1 cellular context compared by ENCODE assay signal in genomic region chr2:43224131-43224570, GRCh38.
TF ChIP-seq lines count a peak whose summit lies in the region.

No MANE protein-coding gene starts in this region.

TF ChIP-seq in HepG2, 621 proteins besides CTCF, POLR2A, EP300 and RAD21 (continued from another document and continues in another):
- TF ChIP-seq BCLAF1 (IDR thresholded peaks at IDR 0.05) (no peak), ZNF770 (CRISPR knock-in tag; IDR thresholded peaks at IDR 0.05) (no peak; the same call in 1 of the 2 replicates), ARNTL (CRISPR knock-in tag; IDR thresholded peaks at IDR 0.05) (no peak), ZFP41 (CRISPR knock-in tag; IDR thresholded peaks at IDR 0.05; ENCODE audit: borderline replicate concordance) (no peak), GABPA (IDR thresholded peaks at IDR 0.05; ENCODE audit: low read depth, low read length) (no peak), GABPA (CRISPR knock-in tag; IDR thresholded peaks at IDR 0.05; ENCODE audit: low read depth) (peak; percentile 45; the same call in 1 of the 2 replicates), NFKBIZ (CRISPR knock-in tag; IDR thresholded peaks at IDR 0.05) (no peak), ZNF883 (CRISPR knock-in tag; IDR thresholded peaks at IDR 0.05; ENCODE audit: not compliant biosample characterization) (no peak), ZNF775 (CRISPR knock-in tag; IDR thresholded peaks at IDR 0.05; ENCODE audit: borderline replicate concordance) (no peak), ZNF260 (CRISPR knock-in tag; IDR thresholded peaks at IDR 0.05; ENCODE audit: borderline replicate concordance, low read depth) (no peak), ATF7-NPFF (CRISPR knock-in tag; IDR thresholded peaks at IDR 0.05; ENCODE audit: low read depth) (no peak), ZBTB46 (CRISPR knock-in tag; IDR thresholded peaks at IDR 0.05; ENCODE audit: borderline replicate concordance) (no peak), ZNF432 (CRISPR knock-in tag; IDR thresholded peaks at IDR 0.05; ENCODE audit: borderline replicate concordance) (no peak), GLMP (CRISPR knock-in tag; IDR thresholded peaks at IDR 0.05; ENCODE audit: borderline replicate concordance) (no peak), TEAD2 (CRISPR knock-in tag; IDR thresholded peaks at IDR 0.05) (no peak), SSRP1 (CRISPR knock-in tag; IDR thresholded peaks at IDR 0.05) (peak; percentile 95), CBFB (CRISPR knock-in tag; IDR thresholded peaks at IDR 0.05) (no peak), SAFB2 (CRISPR knock-in tag; IDR thresholded peaks at IDR 0.05; ENCODE audit: borderline replicate concordance, low read depth) (no peak), ATF7 (IDR thresholded peaks at IDR 0.05) (no peak), ATF7 (CRISPR knock-in tag; IDR thresholded peaks at IDR 0.05) (no peak), HNRNPUL1 (IDR thresholded peaks at IDR 0.05; ENCODE audit: low read depth, low read length) (no peak), MIER3 (CRISPR knock-in tag; IDR thresholded peaks at IDR 0.05; ENCODE audit: borderline replicate concordance) (no peak), ZNF772 (CRISPR knock-in tag; IDR thresholded peaks at IDR 0.05) (no peak), ZNF713 (CRISPR knock-in tag; IDR thresholded peaks at IDR 0.05) (no peak), MBNL3 (CRISPR knock-in tag; conservative IDR thresholded peaks at IDR 0.05) (no peak), NR3C1 (CRISPR knock-in tag; IDR thresholded peaks at IDR 0.05) (no peak), SMYD3 (CRISPR knock-in tag; IDR thresholded peaks at IDR 0.05) (no peak), ZNF780A (CRISPR knock-in tag; IDR thresholded peaks at IDR 0.05) (no peak), PAF1 (CRISPR knock-in tag; IDR thresholded peaks at IDR 0.05) (peak; percentile 93), ZMYM2 (CRISPR knock-in tag; IDR thresholded peaks at IDR 0.05) (no peak), IRF2 (CRISPR knock-in tag; IDR thresholded peaks at IDR 0.05) (peak; percentile 82), PCBP2 (optimal IDR thresholded peaks at IDR 0.05; ENCODE audit: low read depth, low read length, poor library complexity, severe bottlenecking) (no peak), SP4 (CRISPR knock-in tag; IDR thresholded peaks at IDR 0.05) (peak; percentile 41; the same call in 1 of the 2 replicates), MED1 (CRISPR knock-in tag; IDR thresholded peaks at IDR 0.05) (peak; percentile 49; the same call in 1 of the 2 replicates), SMARCC2 (IDR thresholded peaks at IDR 0.05) (no peak), ZNF773 (CRISPR knock-in tag; IDR thresholded peaks at IDR 0.05; ENCODE audit: borderline replicate concordance) (no peak), NFE2 (CRISPR knock-in tag; IDR thresholded peaks at IDR 0.05) (no peak), TSC22D2 (CRISPR knock-in tag; IDR thresholded peaks at IDR 0.05; ENCODE audit: borderline replicate concordance) (no peak), HOXA5 (CRISPR knock-in tag; IDR thresholded peaks at IDR 0.05) (no peak; the same call in 1 of the 2 replicates), RARG (CRISPR knock-in tag; IDR thresholded peaks at IDR 0.05; ENCODE audit: low read depth) (no peak), TARDBP (CRISPR knock-in tag; IDR thresholded peaks at IDR 0.05) (peak; percentile 71; the same call in 1 of the 2 replicates), MLXIP (CRISPR knock-in tag; IDR thresholded peaks at IDR 0.05; ENCODE audit: borderline replicate concordance) (no peak), ZNF274 (CRISPR knock-in tag; IDR thresholded peaks at IDR 0.05) (peak; percentile 80), FOXO1 (CRISPR knock-in tag; IDR thresholded peaks at IDR 0.05) (no peak), HDAC1 (CRISPR knock-in tag; IDR thresholded peaks at IDR 0.05) (peak; percentile 77), SRY (CRISPR knock-in tag; IDR thresholded peaks at IDR 0.05) (no peak)
- TF ChIP-seq, protein P1, sequence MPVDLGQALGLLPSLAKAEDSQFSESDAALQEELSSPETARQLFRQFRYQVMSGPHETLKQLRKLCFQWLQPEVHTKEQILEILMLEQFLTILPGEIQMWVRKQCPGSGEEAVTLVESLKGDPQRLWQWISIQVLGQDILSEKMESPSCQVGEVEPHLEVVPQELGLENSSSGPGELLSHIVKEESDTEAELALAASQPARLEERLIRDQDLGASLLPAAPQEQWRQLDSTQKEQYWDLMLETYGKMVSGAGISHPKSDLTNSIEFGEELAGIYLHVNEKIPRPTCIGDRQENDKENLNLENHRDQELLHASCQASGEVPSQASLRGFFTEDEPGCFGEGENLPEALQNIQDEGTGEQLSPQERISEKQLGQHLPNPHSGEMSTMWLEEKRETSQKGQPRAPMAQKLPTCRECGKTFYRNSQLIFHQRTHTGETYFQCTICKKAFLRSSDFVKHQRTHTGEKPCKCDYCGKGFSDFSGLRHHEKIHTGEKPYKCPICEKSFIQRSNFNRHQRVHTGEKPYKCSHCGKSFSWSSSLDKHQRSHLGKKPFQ (CRISPR knock-in tag; IDR thresholded peaks at IDR 0.05; ENCODE audit: insufficient replicate concordance): no peak
- TF ChIP-seq, protein P2, sequence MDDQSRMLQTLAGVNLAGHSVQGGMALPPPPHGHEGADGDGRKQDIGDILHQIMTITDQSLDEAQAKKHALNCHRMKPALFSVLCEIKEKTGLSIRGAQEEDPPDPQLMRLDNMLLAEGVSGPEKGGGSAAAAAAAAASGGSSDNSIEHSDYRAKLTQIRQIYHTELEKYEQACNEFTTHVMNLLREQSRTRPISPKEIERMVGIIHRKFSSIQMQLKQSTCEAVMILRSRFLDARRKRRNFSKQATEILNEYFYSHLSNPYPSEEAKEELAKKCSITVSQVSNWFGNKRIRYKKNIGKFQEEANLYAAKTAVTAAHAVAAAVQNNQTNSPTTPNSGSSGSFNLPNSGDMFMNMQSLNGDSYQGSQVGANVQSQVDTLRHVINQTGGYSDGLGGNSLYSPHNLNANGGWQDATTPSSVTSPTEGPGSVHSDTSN (CRISPR knock-in tag; IDR thresholded peaks at IDR 0.05; ENCODE audit: borderline replicate concordance): no peak
- TF ChIP-seq, protein P3, sequence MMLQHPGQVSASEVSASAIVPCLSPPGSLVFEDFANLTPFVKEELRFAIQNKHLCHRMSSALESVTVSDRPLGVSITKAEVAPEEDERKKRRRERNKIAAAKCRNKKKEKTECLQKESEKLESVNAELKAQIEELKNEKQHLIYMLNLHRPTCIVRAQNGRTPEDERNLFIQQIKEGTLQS (CRISPR knock-in tag; IDR thresholded peaks at IDR 0.05): no peak
- TF ChIP-seq, protein P4, sequence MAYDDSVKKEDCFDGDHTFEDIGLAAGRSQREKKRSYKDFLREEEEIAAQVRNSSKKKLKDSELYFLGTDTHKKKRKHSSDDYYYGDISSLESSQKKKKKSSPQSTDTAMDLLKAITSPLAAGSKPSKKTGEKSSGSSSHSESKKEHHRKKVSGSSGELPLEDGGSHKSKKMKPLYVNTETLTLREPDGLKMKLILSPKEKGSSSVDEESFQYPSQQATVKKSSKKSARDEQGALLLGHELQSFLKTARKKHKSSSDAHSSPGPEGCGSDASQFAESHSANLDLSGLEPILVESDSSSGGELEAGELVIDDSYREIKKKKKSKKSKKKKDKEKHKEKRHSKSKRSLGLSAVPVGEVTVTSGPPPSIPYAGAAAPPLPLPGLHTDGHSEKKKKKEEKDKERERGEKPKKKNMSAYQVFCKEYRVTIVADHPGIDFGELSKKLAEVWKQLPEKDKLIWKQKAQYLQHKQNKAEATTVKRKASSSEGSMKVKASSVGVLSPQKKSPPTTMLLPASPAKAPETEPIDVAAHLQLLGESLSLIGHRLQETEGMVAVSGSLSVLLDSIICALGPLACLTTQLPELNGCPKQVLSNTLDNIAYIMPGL (CRISPR knock-in tag; IDR thresholded peaks at IDR 0.05; ENCODE audit: borderline replicate concordance in 1 of 2, low read depth in 1 of 2): peak; percentile 77 to 92
- TF ChIP-seq, protein P5, sequence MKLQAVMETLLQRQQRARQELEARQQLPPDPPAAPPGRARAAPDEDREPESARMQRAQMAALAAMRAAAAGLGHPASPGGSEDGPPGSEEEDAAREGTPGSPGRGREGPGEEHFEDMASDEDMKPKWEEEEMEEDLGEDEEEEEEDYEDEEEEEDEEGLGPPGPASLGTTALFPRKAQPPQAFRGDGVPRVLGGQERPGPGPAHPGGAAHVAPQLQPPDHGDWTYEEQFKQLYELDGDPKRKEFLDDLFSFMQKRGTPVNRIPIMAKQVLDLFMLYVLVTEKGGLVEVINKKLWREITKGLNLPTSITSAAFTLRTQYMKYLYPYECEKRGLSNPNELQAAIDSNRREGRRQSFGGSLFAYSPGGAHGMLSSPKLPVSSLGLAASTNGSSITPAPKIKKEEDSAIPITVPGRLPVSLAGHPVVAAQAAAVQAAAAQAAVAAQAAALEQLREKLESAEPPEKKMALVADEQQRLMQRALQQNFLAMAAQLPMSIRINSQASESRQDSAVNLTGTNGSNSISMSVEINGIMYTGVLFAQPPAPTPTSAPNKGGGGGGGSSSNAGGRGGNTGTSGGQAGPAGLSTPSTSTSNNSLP (IDR thresholded peaks at IDR 0.05; ENCODE audit: low read depth, low read length): no peak
